ENCODE assay signal across 23 cellular contexts in the genomic region with DNA sequence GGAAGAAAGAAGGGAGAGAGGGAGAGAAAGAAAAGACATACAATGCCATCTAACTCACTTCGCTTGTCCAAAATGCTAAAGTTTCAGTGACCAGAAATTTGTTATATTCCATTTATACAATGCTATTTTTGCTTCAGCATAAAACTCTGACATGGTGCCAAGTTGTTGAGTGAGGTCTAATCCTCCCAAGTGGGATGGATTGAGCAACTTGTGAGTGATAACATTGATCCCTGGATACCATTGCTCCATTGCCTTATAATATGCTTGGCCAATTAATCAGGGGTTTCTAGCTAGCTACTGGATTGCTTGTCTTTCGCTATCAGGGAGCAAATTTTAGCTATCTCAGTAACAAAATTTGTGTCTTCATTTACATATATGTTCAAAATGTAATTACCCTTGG.
A peak's percentile ranks its signal among the peaks of the same experiment; 100 is the strongest.
DNase-seq lines count a peak whose midpoint lies in the region; ATAC-seq, FAIRE-seq and TF ChIP-seq lines count a peak whose summit lies in the region.
"Had no signal": no experiment of that assay in that cellular context is flagged by ENCODE, and none has a peak within 500 bp of the region (broad histone marks: within the 10 kb centered on the region; RNA-seq: fewer than 3 reads in every experiment).

No MANE protein-coding gene starts in this region.

- intact Hi-C loops in Right ventricle myocardium inferior (cut with DNase I): no loop called here
- intact Hi-C loops in left ventricle myocardium inferior (cut with micrococcal nuclease): no loop called here

- H3K4me1 ChIP-seq in left ventricle myocardium inferior: peaks cover 10% of the 10 kb centered on the region
- H3K4me1 ChIP-seq: BE2C, Caco-2, HAP-1, SJSA1 had no signal

- H3K27me3 ChIP-seq in left ventricle myocardium inferior (ENCODE audit: low read depth): no peaks in the 10 kb centered on the region
- H3K27me3 ChIP-seq in bronchial epithelial cell (ENCODE audit: control insufficient read depth, insufficient read depth, low read length): no peaks in the 10 kb centered on the region
- H3K27me3 ChIP-seq: BE2C, SJSA1 had no signal

- H3K4me3 ChIP-seq in left ventricle myocardium inferior (no peak overlapping the region), bronchial epithelial cell (ENCODE audit: low read depth, low read length) (no peak overlapping the region), fibroblast of pulmonary artery (replicated peaks; ENCODE audit: low read depth, low read length) (no peak overlapping the region)
- H3K4me3 ChIP-seq: HAP-1, SJSA1 had no signal

- H3K9me3 Mint-ChIP-seq in chondrocyte (ENCODE audit: low read depth): peaks cover 11% of the 10 kb centered on the region

- H3K36me3 ChIP-seq in left ventricle myocardium inferior (no peaks in the 10 kb centered on the region), bronchial epithelial cell (ENCODE audit: control insufficient read depth, insufficient read depth, low read length) (no peaks in the 10 kb centered on the region)
- H3K36me3 ChIP-seq: BE2C, HAP-1, SJSA1 had no signal

- no peaks in the 10 kb centered on the region for H3K9me3 ChIP-seq in left ventricle myocardium inferior (replicated peaks)
- H3K9me3 ChIP-seq: BE2C, Caco-2, HAP-1, SJSA1 had no signal

- no peak overlapping the region for H3K27ac Mint-ChIP-seq in chondrocyte (ENCODE audit: unreplicated experiment)

- no peak overlapping the region for H3K4me3 Mint-ChIP-seq in chondrocyte (ENCODE audit: unreplicated experiment)
- H3K4me3 Mint-ChIP-seq: CD4-positive, CD25-positive, alpha-beta regulatory T cell had no signal

- no peaks in the 10 kb centered on the region for H3K36me3 Mint-ChIP-seq in chondrocyte (ENCODE audit: low read depth)
- H3K36me3 Mint-ChIP-seq: CD4-positive, CD25-positive, alpha-beta regulatory T cell had no signal

- H3K4me1 Mint-ChIP-seq in chondrocyte (ENCODE audit: low read depth): peaks cover 7% of the 10 kb centered on the region

- no peak overlapping the region for H3K27ac ChIP-seq in left ventricle myocardium inferior (replicated peaks)
- H3K27ac ChIP-seq: SJSA1 had no signal

- no peak for TF ChIP-seq CTCF in left ventricle myocardium inferior (IDR thresholded peaks at IDR 0.05; ENCODE audit: borderline replicate concordance)
- TF ChIP-seq CTCF in bronchial epithelial cell (IDR thresholded peaks at IDR 0.05; ENCODE audit: insufficient read depth, low read length, severe bottlenecking): no peak
- no peak for TF ChIP-seq CTCF in fibroblast of pulmonary artery (IDR thresholded peaks at IDR 0.05; ENCODE audit: low read length, missing control alignments)
- no peak for TF ChIP-seq CTCF in chondrocyte (IDR thresholded peaks at IDR 0.05)

- H3K27me3 Mint-ChIP-seq in chondrocyte (ENCODE audit: low read depth): no peaks in the 10 kb centered on the region

- ATAC-seq in Right ventricle myocardium inferior (peak; percentile 60), HG02678 (IDR thresholded peaks at IDR 0.05; ENCODE audit: unreplicated experiment) (no peak), HG02763 (IDR thresholded peaks at IDR 0.05; ENCODE audit: unreplicated experiment) (no peak)
- ATAC-seq: PC-3 had no signal

- no peak for FAIRE-seq in bronchial epithelial cell (lab: Jason Lieb, UNC)
- FAIRE-seq: A204.1, G401.6, HTR-8/SVneo had no signal

- DNase-seq in Right ventricle myocardium inferior (ENCODE audit: missing footprints) (no peak), left ventricle myocardium inferior (no peak), bronchial epithelial cell (ENCODE audit: low read depth) (peak; percentile 23), fibroblast of pulmonary artery (ENCODE audit: low read depth) (peak; percentile 78), stromal cell of bone marrow (ENCODE audit: low read depth) (peak; percentile 36), chondrocyte (ENCODE audit: low spot score) (no peak)
- DNase-seq: BE2C; Caco-2; CD4-positive, CD25-positive, alpha-beta regulatory T cell; Kasumi-1; NCI-H1092 treated with DMSO at 0.1 percent for 48 hours; NCI-H146; NCI-H2029 treated with DMSO at 0.1 percent for 48 hours; NCI-H510A; PC-3; RPMI8226 had no signal

Comparison
In these comparisons a context has a peak if more than half of its experiments do, and no peak if none do; other contexts are left out.
1. DNase-seq: peak in bronchial epithelial cell (single experiment), fibroblast of pulmonary artery (single experiment) and stromal cell of bone marrow (single experiment); none in Right ventricle myocardium inferior (single experiment), left ventricle myocardium inferior (single experiment) and chondrocyte (single experiment).